Comparison of ENCODE assay signal across 8 cellular contexts in genomic region chr1:227316941-227317540, GRCh38. TPM values are rescaled to one million over a fixed set of nuclear protein-coding genes. Genes with fewer than 3 reads are reported as not detected.
DNase-seq lines count a peak whose midpoint lies in the region; ATAC-seq and TF ChIP-seq lines count a peak whose summit lies in the region.

No MANE protein-coding gene starts in this region.

- intact Hi-C loops in colonic mucosa (cut with DNase I): no loop called here

- no peak for TF ChIP-seq CTCF in colonic mucosa (IDR thresholded peaks at IDR 0.05)

- H3K27ac ChIP-seq in colonic mucosa (peak overlapping the region; percentile 93), mucosa of rectum (ENCODE audit: low read depth in 2 of 2, low read length in 2 of 2) (peak overlapping the region; percentile 19 to 94)

- ATAC-seq in GM21367 (IDR thresholded peaks at IDR 0.05; ENCODE audit: unreplicated experiment): no peak

- H3K4me3 ChIP-seq in colonic mucosa (peak overlapping the region; percentile 50), mucosa of rectum (ENCODE audit: low read length in 2 of 2) (peak overlapping the region; percentile 89 to 92)

- H3K9me3 ChIP-seq in colonic mucosa (no peaks in the 10 kb centered on the region), mucosa of rectum (ENCODE audit: control insufficient read depth in 2 of 2, low read length in 2 of 2) (no peaks in the 10 kb centered on the region)

- H3K9ac ChIP-seq in colonic mucosa (ENCODE audit: low read depth in 2 of 2, low read length in 2 of 2) (peak overlapping the region; percentile 30 to 82), mucosa of rectum (ENCODE audit: low read depth in 1 of 2, low read length in 2 of 2) (peak overlapping the region; percentile 10 to 96)

- H3K36me3 ChIP-seq in colonic mucosa (no peaks in the 10 kb centered on the region), mucosa of rectum (ENCODE audit: control insufficient read depth in 2 of 2, insufficient read depth in 2 of 2, low read length in 2 of 2) (no peaks in the 10 kb centered on the region)

- no peaks in the 10 kb centered on the region for H3K27me3 ChIP-seq in colonic mucosa
- no peaks in the 10 kb centered on the region for H3K27me3 ChIP-seq in mucosa of rectum (ENCODE audit: control insufficient read depth in 2 of 2, insufficient read depth in 2 of 2, low read length in 2 of 2)

- H3K4me1 ChIP-seq in colonic mucosa: peaks cover 5% of the 10 kb centered on the region
- H3K4me1 ChIP-seq in mucosa of rectum (ENCODE audit: control insufficient read depth in 2 of 2, insufficient read depth in 2 of 2, low read length in 2 of 2): peaks cover 14 to 19% of the 10 kb centered on the region in 2 donors

- DNase-seq in ELR (ENCODE audit: low read depth) (peak; percentile 59), NCI-H69 (lab: John Stamatoyannopoulos, UW) (peak; percentile 55), colonic mucosa (peak; percentile 43), UCSD-AML1 (lab: John Stamatoyannopoulos, UW; ENCODE audit: unreplicated experiment) (no peak), DMS153 treated with DMSO at 0.1 percent for 48 hours (lab: John Stamatoyannopoulos, UW; ENCODE audit: unreplicated experiment) (no peak), NCI-H2029 (lab: John Stamatoyannopoulos, UW) (no peak)

RNA-seq across cellular contexts. Expression of gene CDC42BPA, which starts 1.3 kb away (rescaled TPM):
- total RNA-seq in colonic mucosa: 10 to 100 TPM; 26.4 to 36.6 TPM

Comparison
In these comparisons a context has a peak if more than half of its experiments do, and no peak if none do; other contexts are left out.
1. DNase-seq: peak in ELR (single experiment), NCI-H69 (single experiment) and colonic mucosa (single experiment); none in UCSD-AML1 (single experiment), DMS153 treated with DMSO at 0.1 percent for 48 hours (single experiment) and NCI-H2029 (single experiment).